8 cellular contexts compared by ENCODE assay signal in genomic region chr9:41358682-41359081, GRCh38.
A peak's percentile ranks its signal among the peaks of the same experiment; 100 is the strongest.
DNase-seq lines count a peak whose midpoint lies in the region; ATAC-seq, FAIRE-seq and TF ChIP-seq lines count a peak whose summit lies in the region.
"Not testable (repeated sequence)": the region's sequence is repeated elsewhere in the genome, so short reads cannot be mapped to it uniquely, and the experiment has no call there.

No MANE protein-coding gene starts in this region.

- H3K4me3 Mint-ChIP-seq in naive B cell = peak overlapping the region; percentile 95 to 100 (median 98)

- H3K9me3 ChIP-seq in A549; HCT116 (ENCODE audit: control insufficient read depth in 1 of 2, insufficient read depth in 1 of 2, low read depth in 1 of 2, low read length in 2 of 2); gastroesophageal sphincter: not testable (repeated sequence)

- not testable (repeated sequence) for H3K27me3 ChIP-seq in HCT116 (ENCODE audit: insufficient read depth, low read length); gastroesophageal sphincter

- peak; percentile 10; the same call in 1 of the 2 replicates for TF ChIP-seq POLR2A in A549 (IDR thresholded peaks at IDR 0.05; ENCODE audit: low read length)
- not testable (repeated sequence) for TF ChIP-seq POLR2A in HCT116 (IDR thresholded peaks at IDR 0.05; ENCODE audit: borderline replicate concordance, extremely low read depth, insufficient read depth, insufficient read length)
- TF ChIP-seq POLR2A in gastroesophageal sphincter (IDR thresholded peaks at IDR 0.05) = peak in 1 of 2 donors; percentile 47

- H3K4me2 ChIP-seq in A549 = 0 out of 3 replicates have a peak overlapping the region, but pooled peaks have one; percentile 50
- peak overlapping the region; percentile 61 for H3K4me2 ChIP-seq in HCT116 (ENCODE audit: low read length)

- ATAC-seq in A549; HCT116; gastroesophageal sphincter; naive B cell (ENCODE audit: low read depth in 2 of 2): not testable (repeated sequence)

- H3K9me3 Mint-ChIP-seq in naive B cell = not testable (repeated sequence)

- peak overlapping the region; percentile 72 for H3K4me3 ChIP-seq in A549
- peak overlapping the region; percentile 55 to 58 for H3K4me3 ChIP-seq in HCT116 (replicated peaks in 1 of 2; ENCODE audit: low read depth in 1 of 2, low read length in 2 of 2)
- H3K4me3 ChIP-seq in gastroesophageal sphincter = peak overlapping the region; percentile 63 to 65

- TF ChIP-seq EP300 in A549 (IDR thresholded peaks at IDR 0.05); gastroesophageal sphincter (IDR thresholded peaks at IDR 0.05): not testable (repeated sequence)

- peak overlapping the region; percentile 57 for H3K9ac ChIP-seq in HCT116 (ENCODE audit: low read length)

- intact Hi-C loops in HCT116 (cut with micrococcal nuclease) = not testable (repeated sequence)

- not testable (repeated sequence) for TF ChIP-seq CTCF in A549 (IDR thresholded peaks at IDR 0.05); HCT116 (IDR thresholded peaks at IDR 0.05 in 2 of 3, conservative IDR thresholded peaks at IDR 0.05 in 1 of 3; ENCODE audit: borderline replicate concordance in 1 of 3, insufficient read depth in 1 of 3, low read depth in 2 of 3, low read length in 2 of 3); gastroesophageal sphincter (IDR thresholded peaks at IDR 0.05)

- TF ChIP-seq RAD21 in A549 (conservative IDR thresholded peaks at IDR 0.05 in 1 of 2, IDR thresholded peaks at IDR 0.05 in 1 of 2); HCT116 (IDR thresholded peaks at IDR 0.05; ENCODE audit: low read depth): not testable (repeated sequence)

- not testable (repeated sequence) for H3K27me3 Mint-ChIP-seq in naive B cell

- RAD21 ChIA-PET in HCT116 (lab: Charles Lee; ENCODE audit: low non-redundant PET in 1 of 2, low total read pairs in 2 of 2, uncharacterized antibody in 2 of 2, unreplicated experiment in 2 of 2) = not testable (repeated sequence)

- BruUV-seq in HCT116 (replicated peaks; lab: Mats Ljungman, UMichigan) = not testable (repeated sequence)

- CTCF ChIA-PET in A549 (lab: Yijun Ruan, JAX); HCT116 (lab: Charles Lee): not testable (repeated sequence)

- not testable (repeated sequence) for H2AFZ ChIP-seq in HCT116 (ENCODE audit: low read depth, low read length, poor library complexity, severe bottlenecking)

- not testable (repeated sequence) for FAIRE-seq in A549 (lab: Jason Lieb, UNC)

- H3K27ac Mint-ChIP-seq in naive B cell = peak overlapping the region; percentile 57 to 98 (median 88)

- H3K79me2 ChIP-seq in HCT116 (ENCODE audit: insufficient read depth, low read length) = not testable (repeated sequence)

- H3K4me1 ChIP-seq in A549; HCT116 (ENCODE audit: control insufficient read depth in 1 of 2, insufficient read depth in 2 of 2, low read length in 2 of 2): not testable (repeated sequence)
- peaks cover 0 to 17% (median 2%) of the 10 kb centered on the region in 3 donors for H3K4me1 ChIP-seq in gastroesophageal sphincter

- H4K20me1 ChIP-seq in HCT116 (ENCODE audit: insufficient read depth) = not testable (repeated sequence)

- WGBS in A549 (ENCODE audit: missing lambda C conversion rate) = no CpG with 5 or more reads among the region's 40 CpGs
- WGBS in gastroesophageal sphincter (ENCODE audit: low coverage in 1 of 2), 2 donors = no CpG with 5 or more reads among the region's 40 CpGs

- H3K36me3 ChIP-seq in HCT116 (ENCODE audit: control insufficient read depth in 1 of 2, insufficient read depth in 2 of 2, low read length in 2 of 2); gastroesophageal sphincter: not testable (repeated sequence)

- POLR2A ChIA-PET in A549 (lab: Yijun Ruan, JAX); HCT116 (lab: Charles Lee): not testable (repeated sequence)

- peaks cover 0 to 11% (median 4%) of the 10 kb centered on the region in 3 donors for H3K4me1 Mint-ChIP-seq in naive B cell

- DNase-seq in A549 (ENCODE audit: low read depth in 1 of 2, low spot score in 1 of 2) (peak in 1 of 2 experiments; percentile 67), HCT116 (ENCODE audit: low read depth, low spot score) (peak; percentile 6), NCI-H524 treated with DMSO at 0.1 percent for 48 hours (lab: John Stamatoyannopoulos, UW) (peak; percentile 38), amniotic epithelial cell (ENCODE audit: low read depth) (peak; percentile 21), naive B cell (peak; percentile 82)
- DNase-seq in activated CD4-positive, CD25-positive, alpha-beta regulatory T cell (lab: John Stamatoyannopoulos, UW) = peak; percentile 56 to 74 (median 64)
- DNase-seq in stimulated activated CD4-positive, alpha-beta T cell treated with anti-CD3 and anti-CD28 coated beads, Interleukin-4, amount 100 ng/mL, for 4 hours = peak; percentile 81

- not testable (repeated sequence) for H3K36me3 Mint-ChIP-seq in naive B cell

- H3K9me2 ChIP-seq in HCT116 (ENCODE audit: insufficient read depth) = not testable (repeated sequence)

- H3K27ac ChIP-seq in A549 (peak overlapping the region; percentile 83 to 91), HCT116 (ENCODE audit: low read depth, low read length) (peak overlapping the region; percentile 38; the same call in 1 of the 2 replicates), gastroesophageal sphincter (peak overlapping the region; percentile 25 to 86 (median 86))

TF ChIP-seq in HCT116, 20 proteins besides CTCF, POLR2A, EP300 and RAD21:
- TF ChIP-seq YY1 (IDR thresholded peaks at IDR 0.05; ENCODE audit: extremely low read depth, insufficient replicate concordance, low read depth, low read length) (peak; percentile 78), POLR2AphosphoS5 (IDR thresholded peaks at IDR 0.05; ENCODE audit: low read depth, low read length) (0 out of 2 replicates have a peak, but pooled peaks have one; percentile 27)
